Comparison of ENCODE assay signal across 14 cellular contexts in the genomic region with DNA sequence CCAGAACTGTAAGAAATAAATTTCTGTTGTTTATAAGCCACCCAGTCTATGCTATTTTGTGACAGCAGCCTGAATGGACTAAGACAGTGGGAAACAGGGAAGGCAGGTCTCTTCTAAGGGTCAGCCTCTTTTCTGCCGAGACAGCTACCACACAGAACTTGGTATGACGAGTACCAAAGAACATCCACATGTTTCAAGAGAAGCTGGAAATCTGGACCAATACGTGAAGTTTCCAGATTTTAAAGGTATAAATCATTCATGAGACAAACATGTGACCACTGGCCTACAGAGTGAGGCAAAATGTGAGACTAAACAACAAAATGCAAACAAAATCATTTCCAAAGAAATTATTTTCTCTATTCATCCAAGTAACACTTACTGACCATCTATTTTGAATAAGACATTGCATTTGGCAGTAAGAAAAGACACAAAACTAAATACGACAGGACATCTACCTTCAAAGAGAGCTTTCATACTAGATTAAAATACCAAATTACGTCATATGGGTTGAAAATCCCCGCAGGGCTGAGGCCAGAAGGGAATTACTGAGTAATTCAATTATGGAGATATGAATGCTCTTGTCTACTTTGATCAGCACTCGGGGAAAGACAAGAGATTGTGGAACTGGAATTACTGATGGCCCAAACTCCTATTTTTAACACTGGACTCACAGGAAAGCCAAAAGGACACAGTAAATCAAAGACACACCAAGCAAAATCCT. TPM values are rescaled to one million over a fixed set of nuclear protein-coding genes. Genes with fewer than 3 reads are reported as not detected.
DNase-seq lines count a peak whose midpoint lies in the region; ATAC-seq and TF ChIP-seq lines count a peak whose summit lies in the region.
"Had no signal": no experiment of that assay in that cellular context is flagged by ENCODE, and none has a peak within 500 bp of the region (broad histone marks: within the 10 kb centered on the region; RNA-seq: fewer than 3 reads in every experiment).

No MANE protein-coding gene starts in this region.

- no peak overlapping the region for H3K27ac Mint-ChIP-seq in activated T-helper 17 cell treated with anti-CD3 and anti-CD28 coated beads, Interleukin-2, amount 50 U/mL, for 72 hours

- no peak overlapping the region for H3K4me3 Mint-ChIP-seq in activated T-helper 17 cell treated with anti-CD3 and anti-CD28 coated beads, Interleukin-2, amount 50 U/mL, for 72 hours
- H3K4me3 Mint-ChIP-seq: CD4-positive, CD25-positive, alpha-beta regulatory T cell had no signal

- H3K9ac ChIP-seq in skeletal muscle satellite cell (ENCODE audit: low read depth, low read length) = peak overlapping the region; percentile 21

- H3K9me3 Mint-ChIP-seq in activated T-helper 17 cell treated with anti-CD3 and anti-CD28 coated beads, Interleukin-2, amount 50 U/mL, for 72 hours = no peaks in the 10 kb centered on the region
- H3K9me3 Mint-ChIP-seq: CD4-positive, CD25-positive, alpha-beta regulatory T cell had no signal

- H3K27ac ChIP-seq in angular gyrus (ENCODE audit: low read depth, low read length) (peak overlapping the region; percentile 69), hepatocyte (peak overlapping the region; percentile 93)

- no peaks in the 10 kb centered on the region for H3K36me3 Mint-ChIP-seq in activated T-helper 17 cell treated with anti-CD3 and anti-CD28 coated beads, Interleukin-2, amount 50 U/mL, for 72 hours (ENCODE audit: low read depth)
- H3K36me3 Mint-ChIP-seq: CD4-positive, CD25-positive, alpha-beta regulatory T cell had no signal

- H3K4me1 ChIP-seq in hepatocyte (ENCODE audit: insufficient read depth) (peaks cover 44% of the 10 kb centered on the region), skeletal muscle satellite cell (ENCODE audit: control insufficient read depth, insufficient read depth, low read length) (peaks cover 65% of the 10 kb centered on the region)

- peaks cover 10% of the 10 kb centered on the region for H3K4me1 Mint-ChIP-seq in activated T-helper 17 cell treated with anti-CD3 and anti-CD28 coated beads, Interleukin-2, amount 50 U/mL, for 72 hours

- in situ Hi-C loops in G401 (cut with HindIII; ENCODE audit: low sequenced_read_pairs) = no loop called here

- peak; percentile 15 for DNase-seq in G401 (ENCODE audit: low spot score)
- no peak for DNase-seq in hepatocyte (ENCODE audit: low spot score)
- no peak for DNase-seq in RPMI8226
- no peak for DNase-seq in stimulated activated naive CD4-positive, alpha-beta T cell (lab: John Stamatoyannopoulos, UW)
- no peak for DNase-seq in activated CD4-positive, alpha-beta T cell treated with anti-CD3 and anti-CD28 coated beads for 48 hours
- DNase-seq: activated CD4-positive, alpha-beta T cell treated with anti-CD3 and anti-CD28 coated beads for 4 hours; activated naive CD4-positive, alpha-beta T cell treated with Interleukin-2 at 50 U/mL for 16 hours; CD4-positive, CD25-positive, alpha-beta regulatory T cell; NCI-H1930; OCI-M1 had no signal

- H3K36me3 ChIP-seq in hepatocyte (replicated peaks; ENCODE audit: insufficient read depth, low read depth) = no peaks in the 10 kb centered on the region
- H3K36me3 ChIP-seq in skeletal muscle satellite cell (ENCODE audit: insufficient read depth, low read length) = peaks cover 9% of the 10 kb centered on the region

- no peak overlapping the region for H2AFZ ChIP-seq in hepatocyte

- 61% methylated on average over 7 of the region's 7 CpGs for WGBS in hepatocyte (ENCODE audit: low lambda C conversion rate, missing lambda C conversion rate)

- H4K20me1 ChIP-seq in hepatocyte (ENCODE audit: insufficient read depth, poor library complexity, severe bottlenecking) = peaks cover 37% of the 10 kb centered on the region

- H3K79me2 ChIP-seq in hepatocyte = peaks cover 96% of the 10 kb centered on the region

- H3K4me3 ChIP-seq in hepatocyte = no peak overlapping the region
- peak overlapping the region; percentile 11 for H3K4me3 ChIP-seq in skeletal muscle satellite cell (ENCODE audit: low read length)
- H3K4me3 ChIP-seq: GM12878 had no signal

- peak overlapping the region; percentile 75 for H3K4me2 ChIP-seq in hepatocyte
- peak overlapping the region; percentile 49 for H3K4me2 ChIP-seq in skeletal muscle satellite cell (ENCODE audit: low read length)

- H3K27me3 ChIP-seq in hepatocyte (no peaks in the 10 kb centered on the region), skeletal muscle satellite cell (ENCODE audit: control insufficient read depth, insufficient read depth, low read length) (no peaks in the 10 kb centered on the region)

- no peaks in the 10 kb centered on the region for H3K27me3 Mint-ChIP-seq in activated T-helper 17 cell treated with anti-CD3 and anti-CD28 coated beads, Interleukin-2, amount 50 U/mL, for 72 hours
- H3K27me3 Mint-ChIP-seq: CD4-positive, CD25-positive, alpha-beta regulatory T cell had no signal

- no peak for TF ChIP-seq CTCF in hepatocyte (IDR thresholded peaks at IDR 0.05; ENCODE audit: poor library complexity)

- no peaks in the 10 kb centered on the region for H3K9me2 ChIP-seq in hepatocyte (replicated peaks; ENCODE audit: insufficient read depth)

- no peak for ATAC-seq in activated T-helper 17 cell treated with anti-CD3 and anti-CD28 coated beads, Interleukin-2, amount 50 U/mL, for 72 hours (replicated peaks)
- ATAC-seq: GM12878 had no signal

- no peaks in the 10 kb centered on the region for H3K9me3 ChIP-seq in hepatocyte (ENCODE audit: low read depth)
- no peaks in the 10 kb centered on the region for H3K9me3 ChIP-seq in skeletal muscle satellite cell (replicated peaks; ENCODE audit: low read length)

RNA-seq across cellular contexts. Expression of gene SCARB2, which starts 7.2 kb away (rescaled TPM):
- 39.9 and 61.3 TPM in 2 replicates for total RNA-seq in G401 (2014; rRNA removed; shearing (Covaris generic))
- total RNA-seq in hepatocyte = 244 and 246 TPM in 2 replicates
- 85.8 and 131 TPM in 2 replicates for polyA plus RNA-seq in hepatocyte
- 112 and 123 TPM in 2 replicates for total RNA-seq in skeletal muscle satellite cell (2012; rRNA removed)
- 10 to 100 TPM in 1 of 2 donors, 1 to 10 TPM in 1; 3.0 to 15.9 TPM for total RNA-seq in activated T-helper 17 cell treated with anti-CD3 and anti-CD28 coated beads, Interleukin-2, amount 50 U/mL, for 72 hours

RNA-seq across cellular contexts. Expression of gene FAM47E, which starts 45.1 kb away (rescaled TPM):
- 0.37 and 2.8 TPM in 2 replicates for total RNA-seq in G401 (2014; rRNA removed; shearing (Covaris generic))
- total RNA-seq in hepatocyte = 5.9 and 9.3 TPM in 2 replicates
- 8.9 and 11.1 TPM in 2 replicates for polyA plus RNA-seq in hepatocyte
- total RNA-seq in skeletal muscle satellite cell (2012; rRNA removed) = under 0.01 TPM in 1 of 2 replicates, not detected in the other
- total RNA-seq in activated T-helper 17 cell treated with anti-CD3 and anti-CD28 coated beads, Interleukin-2, amount 50 U/mL, for 72 hours = not detected
- total RNA-seq: GM12878 had no signal

RNA-seq across cellular contexts. Expression of gene NUP54, which starts 58.2 kb away (rescaled TPM):
- total RNA-seq in G401 (2014; rRNA removed; shearing (Covaris generic)) = 78.2 and 130 TPM in 2 replicates
- total RNA-seq in hepatocyte = 40.9 and 43.3 TPM in 2 replicates
- 20.6 and 31.1 TPM in 2 replicates for polyA plus RNA-seq in hepatocyte
- total RNA-seq in skeletal muscle satellite cell (2012; rRNA removed) = 49.4 and 56.6 TPM in 2 replicates
- 10 to 100 TPM; 58.1 to 73.7 TPM for total RNA-seq in activated T-helper 17 cell treated with anti-CD3 and anti-CD28 coated beads, Interleukin-2, amount 50 U/mL, for 72 hours
